Comparison of ENCODE assay signal across 16 cellular contexts in genomic region chr2:112585873-112586477, GRCh38. TPM values are rescaled to one million over a fixed set of nuclear protein-coding genes. Genes with fewer than 3 reads are reported as not detected.
DNase-seq lines count a peak whose midpoint lies in the region; ATAC-seq, FAIRE-seq and TF ChIP-seq lines count a peak whose summit lies in the region.
"Had no signal": no experiment of that assay in that cellular context is flagged by ENCODE, and none has a peak within 500 bp of the region (broad histone marks: within the 10 kb centered on the region; RNA-seq: fewer than 3 reads in every experiment).

No MANE protein-coding gene starts in this region.

- DNase-seq in HepG2 (ENCODE audit: low spot score) (no peak), right lobe of liver (no peak), mesothelial cell of epicardium (ENCODE audit: low spot score in 2 of 2, unreplicated experiment in 2 of 2) (no peak), A172 (ENCODE audit: low spot score) (no peak), GM19238 (ENCODE audit: insufficient read length, low spot score) (no peak), DMS 273 (lab: John Stamatoyannopoulos, UW; ENCODE audit: unreplicated experiment) (no peak)
- DNase-seq in activated CD4-positive, alpha-beta memory T cell treated with anti-CD3 and anti-CD28 coated beads, Interleukin-2, amount 10 ng/mL, durations not matched to agents 7 days and 5 days = no peak
- DNase-seq: mammary epithelial cell, NCI-H187, NCI-H524 treated with DMSO at 0.1 percent for 48 hours, PC-3, small intestine had no signal

- no peak for TF ChIP-seq POLR2A in HepG2 (IDR thresholded peaks at IDR 0.05; ENCODE audit: insufficient read depth in 1 of 2, low read depth in 2 of 2, low read length in 2 of 2)
- TF ChIP-seq POLR2A in right lobe of liver (IDR thresholded peaks at IDR 0.05) = no peak

- no peaks in the 10 kb centered on the region for H4K20me1 ChIP-seq in HepG2 (ENCODE audit: insufficient read depth, low read length)

- peak overlapping the region; percentile 51 for H3K27ac Mint-ChIP-seq in activated CD4-positive, alpha-beta memory T cell treated with anti-CD3 and anti-CD28 coated beads, Interleukin-2, amount 10 ng/mL, durations not matched to agents 7 days and 5 days
- H3K27ac Mint-ChIP-seq in mesothelial cell of epicardium = no peak overlapping the region

- H3K27ac ChIP-seq in HepG2 (ENCODE audit: extremely low read length, insufficient read depth, low read length) (no peak overlapping the region), right lobe of liver (no peak overlapping the region)
- H3K27ac ChIP-seq: ovary had no signal

- H3K4me1 ChIP-seq in HepG2 (ENCODE audit: insufficient read depth, low read length) = peaks cover 40% of the 10 kb centered on the region
- peaks cover 0 to 13% (median 0%) of the 10 kb centered on the region in 4 donors for H3K4me1 ChIP-seq in right lobe of liver

- H3K9ac ChIP-seq in HepG2 (ENCODE audit: insufficient read depth, low read depth, low read length) = peak overlapping the region; percentile 97; the same call in 1 of the 2 replicates

- no peak for TF ChIP-seq RAD21 in HepG2 (CRISPR knock-in tag; IDR thresholded peaks at IDR 0.05)

- 99% methylated on average over 13 of the region's 18 CpGs for WGBS in HepG2 (ENCODE audit: low lambda C conversion rate)
- WGBS in right lobe of liver (ENCODE audit: insufficient coverage, low coverage, low lambda C conversion rate, missing lambda C conversion rate) = 94% methylated on average over 7 of the region's 18 CpGs

- peak overlapping the region; percentile 97 for H3K4me3 Mint-ChIP-seq in activated CD4-positive, alpha-beta memory T cell treated with anti-CD3 and anti-CD28 coated beads, Interleukin-2, amount 10 ng/mL, durations not matched to agents 7 days and 5 days
- peak overlapping the region; percentile 46 for H3K4me3 Mint-ChIP-seq in mesothelial cell of epicardium

- no peak overlapping the region for H2AFZ ChIP-seq in HepG2 (ENCODE audit: low read length)

- BruUV-seq in HepG2 (replicated peaks; lab: Mats Ljungman, UMichigan) = no TSS peak

- TF ChIP-seq EP300 in HepG2 (IDR thresholded peaks at IDR 0.05; ENCODE audit: low read depth in 2 of 2, low read length in 2 of 2) (no peak), HepG2 (CRISPR knock-in tag; IDR thresholded peaks at IDR 0.05; ENCODE audit: borderline replicate concordance) (no peak)

- peaks cover 10% of the 10 kb centered on the region for H3K79me2 ChIP-seq in HepG2 (ENCODE audit: insufficient read depth, low read length)

- intact Hi-C loops in HepG2 (cut with micrococcal nuclease; ENCODE audit: unreplicated experiment) (loop anchor here (10.0 kb wide), 1 partner anchor 331 kb away; the partner anchor contains the start of gene ZC3H8), right lobe of liver (cut with DNase I) (no loop called here)

- H3K9me3 ChIP-seq in HepG2 (ENCODE audit: low read length) (no peaks in the 10 kb centered on the region), right lobe of liver (no peaks in the 10 kb centered on the region)
- H3K9me3 ChIP-seq: ovary had no signal

- ATAC-seq in HepG2 (no peak), right lobe of liver (no peak), GM21737 (IDR thresholded peaks at IDR 0.05; ENCODE audit: unreplicated experiment) (no peak)
- ATAC-seq: PC-3 had no signal

- POLR2A ChIA-PET in HepG2 (lab: Yijun Ruan, JAX) = interaction anchor here (1.4 kb wide), 1 partner anchor 29 kb away, joined by 3 read pairs; no protein-coding TSS in a partner anchor
- POLR2A ChIA-PET in activated CD4-positive, alpha-beta memory T cell treated with anti-CD3 and anti-CD28 coated beads, Interleukin-2, amount 10 ng/mL, durations not matched to agents 7 days and 5 days (lab: Charles Lee) = interaction anchor here (0.6 to 3.3 kb wide), 4 partner anchors 42 to 106 kb away, joined by 3 to 33 read pairs (median 14); partner anchors contain the start of gene SLC20A1

- H3K9me3 Mint-ChIP-seq in activated CD4-positive, alpha-beta memory T cell treated with anti-CD3 and anti-CD28 coated beads, Interleukin-2, amount 10 ng/mL, durations not matched to agents 7 days and 5 days = no peaks in the 10 kb centered on the region
- H3K9me3 Mint-ChIP-seq in mesothelial cell of epicardium = no peaks in the 10 kb centered on the region

- peaks cover 26% of the 10 kb centered on the region for H3K36me3 Mint-ChIP-seq in activated CD4-positive, alpha-beta memory T cell treated with anti-CD3 and anti-CD28 coated beads, Interleukin-2, amount 10 ng/mL, durations not matched to agents 7 days and 5 days (ENCODE audit: low read depth)
- H3K36me3 Mint-ChIP-seq in mesothelial cell of epicardium = peaks cover 21% of the 10 kb centered on the region

- H3K27me3 ChIP-seq in HepG2 (ENCODE audit: control insufficient read depth in 1 of 2, insufficient read depth in 2 of 2, low read length in 2 of 2) (peaks cover 0 to 4% of the 10 kb centered on the region in 2 experiments; a peak in 1 of 5 replicates), right lobe of liver (no peaks in the 10 kb centered on the region)
- H3K27me3 ChIP-seq: ovary had no signal

- TF ChIP-seq CTCF in HepG2 (CRISPR knock-in tag; IDR thresholded peaks at IDR 0.05) (no peak), right lobe of liver (IDR thresholded peaks at IDR 0.05) (no peak), mesothelial cell of epicardium (IDR thresholded peaks at IDR 0.05; ENCODE audit: unreplicated experiment) (no peak)

- H3K4me3 ChIP-seq in HepG2 (replicated peaks in 1 of 3; ENCODE audit: insufficient read depth in 1 of 3, low read depth in 2 of 3, low read length in 3 of 3) = no peak overlapping the region; a peak in 2 of 6 replicates
- H3K4me3 ChIP-seq in right lobe of liver = no peak overlapping the region

- no peaks in the 10 kb centered on the region for H3K27me3 Mint-ChIP-seq in activated CD4-positive, alpha-beta memory T cell treated with anti-CD3 and anti-CD28 coated beads, Interleukin-2, amount 10 ng/mL, durations not matched to agents 7 days and 5 days
- no peaks in the 10 kb centered on the region for H3K27me3 Mint-ChIP-seq in mesothelial cell of epicardium (ENCODE audit: low read depth)

- FAIRE-seq in HepG2 (lab: Jason Lieb, UNC) = no peak
- FAIRE-seq: endometrium, frontal cortex, small intestine had no signal

- H3K4me2 ChIP-seq in HepG2 (ENCODE audit: low read depth, low read length) = peak overlapping the region; percentile 91

- peaks cover 47% of the 10 kb centered on the region for H3K4me1 Mint-ChIP-seq in activated CD4-positive, alpha-beta memory T cell treated with anti-CD3 and anti-CD28 coated beads, Interleukin-2, amount 10 ng/mL, durations not matched to agents 7 days and 5 days
- peaks cover 21% of the 10 kb centered on the region for H3K4me1 Mint-ChIP-seq in mesothelial cell of epicardium

- CTCF ChIA-PET in HepG2 (lab: Yijun Ruan, JAX; ENCODE audit: low intra/inter-chr PET ratio, low total read pairs) = no interaction called here
- CTCF ChIA-PET in activated CD4-positive, alpha-beta memory T cell treated with anti-CD3 and anti-CD28 coated beads, Interleukin-2, amount 10 ng/mL, durations not matched to agents 7 days and 5 days (lab: Charles Lee) = interaction anchor here (0.8 to 3.7 kb wide), 5 partner anchors 12 to 140 kb away, joined by 3 to 22 read pairs (median 4); no protein-coding TSS in a partner anchor

- H3K36me3 ChIP-seq in HepG2 (replicated peaks in 1 of 2; ENCODE audit: control insufficient read depth in 1 of 2, insufficient read depth in 2 of 2, low read length in 2 of 2) (peaks cover 9 to 15% of the 10 kb centered on the region in 2 experiments; a peak in 4 of 5 replicates), right lobe of liver (no peaks in the 10 kb centered on the region)
- H3K36me3 ChIP-seq: ovary had no signal

- in situ Hi-C loops in HepG2 (cut with HindIII; ENCODE audit: extremely low pct_ligation_motif_present, low pct_unique_long_range_greater_than_20kb) = no loop called here

RNA-seq across cellular contexts. Expression of gene CHCHD5, which starts 1.6 kb away (rescaled TPM):
- 22.8 and 23.9 TPM in 2 replicates for total RNA-seq in HepG2 (2016; rRNA removed; fragmentation: Illumina TruSeq; extraction: Trizol)
- total RNA-seq in HepG2 (2016; cell fraction: cytosol; rRNA removed; fragmentation: Illumina TruSeq; extraction: Trizol; ENCODE audit: low read depth) = 27.4 and 35.9 TPM in 2 replicates
- 21.3 and 24.7 TPM in 2 replicates for total RNA-seq in HepG2 (2016; cell fraction: insoluble cytoplasmic fraction; rRNA removed; fragmentation: Illumina TruSeq; extraction: Trizol)
- 27.3 and 31.8 TPM in 2 replicates for total RNA-seq in HepG2 (2016; cell fraction: membrane; rRNA removed; fragmentation: Illumina TruSeq; extraction: Trizol)
- 13.0 and 14.1 TPM in 2 replicates for total RNA-seq in HepG2 (2016; cell fraction: nucleus; rRNA removed; fragmentation: Illumina TruSeq; extraction: Trizol)
- polyA plus RNA-seq in HepG2 (2011; rRNA removed) = 19.0 and 22.7 TPM in 2 replicates
- polyA plus RNA-seq in HepG2 (2011; cell fraction: cytosol; rRNA removed) = 20.8 and 43.9 TPM in 2 replicates
- polyA plus RNA-seq in HepG2 (2011; cell fraction: nucleus; rRNA removed) = 36.4 and 41.5 TPM in 2 replicates
- 27.5 and 32.7 TPM in 2 replicates for polyA plus RNA-seq in HepG2 (2012)
- polyA plus RNA-seq in HepG2 (2016; cell fraction: cytosol; fragmentation: Illumina TruSeq; extraction: Trizol; ENCODE audit: low read depth) = 44.4 and 53.5 TPM in 2 replicates
- polyA plus RNA-seq in HepG2 (2016; cell fraction: insoluble cytoplasmic fraction; fragmentation: Illumina TruSeq; extraction: Trizol; ENCODE audit: low read depth) = 36.8 and 37.7 TPM in 2 replicates
- polyA plus RNA-seq in HepG2 (2016; cell fraction: membrane; fragmentation: Illumina TruSeq; extraction: Trizol; ENCODE audit: low read depth) = 42.6 and 49.8 TPM in 2 replicates
- polyA plus RNA-seq in HepG2 (2016; cell fraction: nucleus; fragmentation: Illumina TruSeq; extraction: Trizol; ENCODE audit: insufficient read depth, low read depth) = 30.3 TPM in 2 replicates
- polyA minus RNA-seq in HepG2 (2011; rRNA and poly(A)+ RNA removed; ENCODE audit: low replicate concordance) = 8.7 and 43.9 TPM in 2 replicates
- polyA minus RNA-seq in HepG2 (2011; cell fraction: cytosol; rRNA and poly(A)+ RNA removed) = 12.2 and 12.4 TPM in 2 replicates
- polyA minus RNA-seq in HepG2 (2011; cell fraction: nucleus; rRNA and poly(A)+ RNA removed) = 10.4 and 12.4 TPM in 2 replicates
- total RNA-seq in right lobe of liver = 10 to 100 TPM; 15.1 to 29.5 (median 18.7) TPM
- 10 to 100 TPM; 40.0 to 47.5 TPM for total RNA-seq in activated CD4-positive, alpha-beta memory T cell treated with anti-CD3 and anti-CD28 coated beads, Interleukin-2, amount 10 ng/mL, durations not matched to agents 7 days and 5 days
- total RNA-seq in mesothelial cell of epicardium = 32.3 to 33.2 TPM (median 32.4 TPM) in 3 replicates
- total RNA-seq in A172 (2014; rRNA removed; shearing (Covaris generic)) = 19.9 and 23.5 TPM in 2 replicates

RNA-seq across cellular contexts. Expression of gene POLR1B, which starts 43.7 kb away (rescaled TPM):
- total RNA-seq in HepG2 (2016; rRNA removed; fragmentation: Illumina TruSeq; extraction: Trizol) (46.0 and 70.8 TPM in 2 replicates), right lobe of liver (10 to 100 TPM; 12.2 to 20.5 (median 16.1) TPM), mesothelial cell of epicardium (28.0 to 36.5 TPM (median 28.3 TPM) in 3 replicates)
- 9.3 and 11.0 TPM in 2 replicates for total RNA-seq in HepG2 (2016; cell fraction: cytosol; rRNA removed; fragmentation: Illumina TruSeq; extraction: Trizol; ENCODE audit: low read depth)
- total RNA-seq in HepG2 (2016; cell fraction: insoluble cytoplasmic fraction; rRNA removed; fragmentation: Illumina TruSeq; extraction: Trizol) = 47.1 and 70.7 TPM in 2 replicates
- 14.7 and 18.4 TPM in 2 replicates for total RNA-seq in HepG2 (2016; cell fraction: membrane; rRNA removed; fragmentation: Illumina TruSeq; extraction: Trizol)
- 35.3 and 39.0 TPM in 2 replicates for total RNA-seq in HepG2 (2016; cell fraction: nucleus; rRNA removed; fragmentation: Illumina TruSeq; extraction: Trizol)
- 17.5 and 18.3 TPM in 2 replicates for polyA plus RNA-seq in HepG2 (2011; rRNA removed)
- 12.4 and 17.4 TPM in 2 replicates for polyA plus RNA-seq in HepG2 (2011; cell fraction: cytosol; rRNA removed)
- 13.5 and 17.5 TPM in 2 replicates for polyA plus RNA-seq in HepG2 (2011; cell fraction: nucleus; rRNA removed)
- 25.1 and 28.2 TPM in 2 replicates for polyA plus RNA-seq in HepG2 (2012)
- 1.7 and 1.8 TPM in 2 replicates for polyA plus RNA-seq in HepG2 (2016; cell fraction: cytosol; fragmentation: Illumina TruSeq; extraction: Trizol; ENCODE audit: low read depth)
- polyA plus RNA-seq in HepG2 (2016; cell fraction: insoluble cytoplasmic fraction; fragmentation: Illumina TruSeq; extraction: Trizol; ENCODE audit: low read depth) = 48.7 and 51.1 TPM in 2 replicates
- polyA plus RNA-seq in HepG2 (2016; cell fraction: membrane; fragmentation: Illumina TruSeq; extraction: Trizol; ENCODE audit: low read depth) = 4.7 and 5.1 TPM in 2 replicates
- polyA plus RNA-seq in HepG2 (2016; cell fraction: nucleus; fragmentation: Illumina TruSeq; extraction: Trizol; ENCODE audit: insufficient read depth, low read depth) = 35.3 and 39.0 TPM in 2 replicates
- polyA minus RNA-seq in HepG2 (2011; rRNA and poly(A)+ RNA removed; ENCODE audit: low replicate concordance) = 113 and 135 TPM in 2 replicates
- 42.2 and 61.3 TPM in 2 replicates for polyA minus RNA-seq in HepG2 (2011; cell fraction: cytosol; rRNA and poly(A)+ RNA removed)
- polyA minus RNA-seq in HepG2 (2011; cell fraction: nucleus; rRNA and poly(A)+ RNA removed) = 46.6 and 64.0 TPM in 2 replicates
- 10 to 100 TPM; 23.5 to 29.0 TPM for total RNA-seq in activated CD4-positive, alpha-beta memory T cell treated with anti-CD3 and anti-CD28 coated beads, Interleukin-2, amount 10 ng/mL, durations not matched to agents 7 days and 5 days
- total RNA-seq in A172 (2014; rRNA removed; shearing (Covaris generic)) = 20.0 and 23.3 TPM in 2 replicates

RNA-seq across cellular contexts. Expression of gene SLC20A1, which starts 59.8 kb away (rescaled TPM):
- total RNA-seq in HepG2 (2016; rRNA removed; fragmentation: Illumina TruSeq; extraction: Trizol) (60.1 and 85.9 TPM in 2 replicates), right lobe of liver (100 to 1,000 TPM in 1 of 6 experiments, 10 to 100 TPM in 5; 14.3 to 103 (median 26.8) TPM), mesothelial cell of epicardium (41.6 to 46.9 TPM (median 46.3 TPM) in 3 replicates)
- total RNA-seq in HepG2 (2016; cell fraction: cytosol; rRNA removed; fragmentation: Illumina TruSeq; extraction: Trizol; ENCODE audit: low read depth) = 12.7 and 13.6 TPM in 2 replicates
- total RNA-seq in HepG2 (2016; cell fraction: insoluble cytoplasmic fraction; rRNA removed; fragmentation: Illumina TruSeq; extraction: Trizol) = 58.0 and 89.3 TPM in 2 replicates
- total RNA-seq in HepG2 (2016; cell fraction: membrane; rRNA removed; fragmentation: Illumina TruSeq; extraction: Trizol) = 41.9 and 44.0 TPM in 2 replicates
- total RNA-seq in HepG2 (2016; cell fraction: nucleus; rRNA removed; fragmentation: Illumina TruSeq; extraction: Trizol) = 130 and 144 TPM in 2 replicates
- polyA plus RNA-seq in HepG2 (2011; rRNA removed) = 54.0 and 70.6 TPM in 2 replicates
- 47.5 and 83.7 TPM in 2 replicates for polyA plus RNA-seq in HepG2 (2011; cell fraction: cytosol; rRNA removed)
- 80.6 and 124 TPM in 2 replicates for polyA plus RNA-seq in HepG2 (2011; cell fraction: nucleus; rRNA removed)
- polyA plus RNA-seq in HepG2 (2012) = 121 and 142 TPM in 2 replicates
- 7.3 and 8.2 TPM in 2 replicates for polyA plus RNA-seq in HepG2 (2016; cell fraction: cytosol; fragmentation: Illumina TruSeq; extraction: Trizol; ENCODE audit: low read depth)
- 42.8 and 44.4 TPM in 2 replicates for polyA plus RNA-seq in HepG2 (2016; cell fraction: insoluble cytoplasmic fraction; fragmentation: Illumina TruSeq; extraction: Trizol; ENCODE audit: low read depth)
- polyA plus RNA-seq in HepG2 (2016; cell fraction: membrane; fragmentation: Illumina TruSeq; extraction: Trizol; ENCODE audit: low read depth) = 21.0 and 21.5 TPM in 2 replicates
- polyA plus RNA-seq in HepG2 (2016; cell fraction: nucleus; fragmentation: Illumina TruSeq; extraction: Trizol; ENCODE audit: insufficient read depth, low read depth) = 155 and 157 TPM in 2 replicates
- polyA minus RNA-seq in HepG2 (2011; rRNA and poly(A)+ RNA removed; ENCODE audit: low replicate concordance) = 36.0 and 75.9 TPM in 2 replicates
- 63.7 and 90.7 TPM in 2 replicates for polyA minus RNA-seq in HepG2 (2011; cell fraction: cytosol; rRNA and poly(A)+ RNA removed)
- polyA minus RNA-seq in HepG2 (2011; cell fraction: nucleus; rRNA and poly(A)+ RNA removed) = 154 and 209 TPM in 2 replicates
- total RNA-seq in activated CD4-positive, alpha-beta memory T cell treated with anti-CD3 and anti-CD28 coated beads, Interleukin-2, amount 10 ng/mL, durations not matched to agents 7 days and 5 days = 100 to 1,000 TPM; 152 to 158 TPM
- total RNA-seq in A172 (2014; rRNA removed; shearing (Covaris generic)) = 112 and 159 TPM in 2 replicates
